12 cellular contexts compared by ENCODE assay signal in the genomic region with DNA sequence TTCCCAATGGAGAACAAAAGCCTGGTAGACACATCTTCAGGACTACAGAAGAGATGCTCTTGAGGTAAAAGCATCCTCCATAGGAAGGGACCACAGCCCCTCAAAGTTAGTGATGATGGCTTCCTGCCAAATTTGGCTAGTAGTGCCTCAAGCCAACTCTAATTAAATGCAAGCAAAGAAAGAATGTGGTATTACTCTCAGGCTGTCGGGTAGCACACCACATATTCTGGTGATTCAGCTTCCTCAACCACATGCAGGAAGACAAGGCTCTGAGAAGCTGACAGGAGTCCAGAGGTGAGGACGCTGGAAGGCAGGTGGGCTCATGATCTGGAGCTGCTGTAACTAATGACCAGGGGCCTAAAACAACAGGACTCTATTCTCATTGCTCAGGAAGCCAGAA. TPM values are rescaled to one million over a fixed set of nuclear protein-coding genes. Genes with fewer than 3 reads are reported as not detected.
DNase-seq lines count a peak whose midpoint lies in the region; ATAC-seq and TF ChIP-seq lines count a peak whose summit lies in the region.
"Had no signal": no experiment of that assay in that cellular context is flagged by ENCODE, and none has a peak within 500 bp of the region (broad histone marks: within the 10 kb centered on the region; RNA-seq: fewer than 3 reads in every experiment).

No MANE protein-coding gene starts in this region.

- H3K27ac ChIP-seq in osteoblast (ENCODE audit: low read depth, low read length) (peak overlapping the region; percentile 85), SJCRH30 (no peak overlapping the region)
- H3K27ac ChIP-seq: WERI-Rb-1 had no signal

- TF ChIP-seq CTCF in brain (conservative IDR thresholded peaks at IDR 0.05) (no peak), osteoblast (IDR thresholded peaks at IDR 0.05; ENCODE audit: extremely low read depth, low read depth, low read length) (no peak)

- H4K20me1 ChIP-seq in osteoblast (ENCODE audit: insufficient read depth, low read length) = peaks cover 4% of the 10 kb centered on the region

- no peaks in the 10 kb centered on the region for H3K79me2 ChIP-seq in osteoblast (ENCODE audit: insufficient read depth, low read length)

- no peak for ATAC-seq in GM18520 (IDR thresholded peaks at IDR 0.05; ENCODE audit: unreplicated experiment)

- peaks cover 50% of the 10 kb centered on the region for H3K4me1 Mint-ChIP-seq in brain

- no peak overlapping the region for H3K4me3 Mint-ChIP-seq in brain
- H3K4me3 Mint-ChIP-seq: activated naive CD8-positive, alpha-beta T cell; dendritic cell treated with granulocyte-macrophage colony-stimulating factor and Interleukin-4, amounts not matched to agents 40 ng/mL and 50 ng/mL, for 4 days had no signal

- H3K27me3 ChIP-seq in osteoblast (ENCODE audit: insufficient read depth, low read length) = peaks cover 20% of the 10 kb centered on the region
- H3K27me3 ChIP-seq in SJCRH30 = no peaks in the 10 kb centered on the region; the same call in 1 of the 2 replicates

- peak overlapping the region; percentile 84 for H3K4me2 ChIP-seq in osteoblast (ENCODE audit: insufficient read depth, low read length)

- H3K27me3 Mint-ChIP-seq in brain = no peaks in the 10 kb centered on the region

- peaks cover 0 to 5% (median 0%) of the 10 kb centered on the region in 5 experiments for H3K9me3 Mint-ChIP-seq in brain
- H3K9me3 Mint-ChIP-seq: dendritic cell treated with granulocyte-macrophage colony-stimulating factor and Interleukin-4, amounts not matched to agents 40 ng/mL and 50 ng/mL, for 4 days had no signal

- in situ Hi-C loops in KBM-7 (cut with MboI; ENCODE audit: low pct_unique_long_range_greater_than_20kb, low sequenced_read_pairs) = no loop called here

- DNase-seq in AG20443 (ENCODE audit: low spot score) (peak; percentile 34), HT1080 (ENCODE audit: low read depth) (peak; percentile 61), osteoblast (ENCODE audit: insufficient read length, low spot score, missing footprints) (no peak), KBM-7 (no peak), AML-193 (lab: John Stamatoyannopoulos, UW) (no peak), SJCRH30 (no peak)
- DNase-seq: NCI-H1930, WERI-Rb-1 had no signal

- no peaks in the 10 kb centered on the region for H3K9me3 ChIP-seq in osteoblast (ENCODE audit: low read depth, low read length)
- H3K9me3 ChIP-seq in SJCRH30 (replicated peaks) = no peaks in the 10 kb centered on the region

- peak overlapping the region; percentile 56 for H3K4me3 ChIP-seq in osteoblast (ENCODE audit: insufficient read depth, low read length)
- no peak overlapping the region for H3K4me3 ChIP-seq in SJCRH30

- H3K4me1 ChIP-seq in osteoblast (ENCODE audit: insufficient read depth, low read length) = peaks cover 36% of the 10 kb centered on the region
- no peaks in the 10 kb centered on the region for H3K4me1 ChIP-seq in SJCRH30

- H3K36me3 Mint-ChIP-seq in brain = no peaks in the 10 kb centered on the region
- H3K36me3 Mint-ChIP-seq: activated naive CD8-positive, alpha-beta T cell had no signal

- no peak overlapping the region for H2AFZ ChIP-seq in osteoblast (ENCODE audit: low read length)

- H3K27ac Mint-ChIP-seq in brain = peak overlapping the region in 4 of 5 experiments; percentile 74 to 95 (median 93)
- H3K27ac Mint-ChIP-seq: activated naive CD8-positive, alpha-beta T cell; dendritic cell treated with granulocyte-macrophage colony-stimulating factor and Interleukin-4, amounts not matched to agents 40 ng/mL and 50 ng/mL, for 4 days had no signal

- H3K36me3 ChIP-seq in osteoblast (ENCODE audit: insufficient read depth, low read length) = no peaks in the 10 kb centered on the region
- H3K36me3 ChIP-seq in SJCRH30 = no peaks in the 10 kb centered on the region
- H3K36me3 ChIP-seq: WERI-Rb-1 had no signal

RNA-seq across cellular contexts. Expression of gene S1PR3, which starts 37.2 kb away (rescaled TPM):
- 0.05 TPM in 1 of 2 replicates, not detected in the other for total RNA-seq in HT1080 (2014; rRNA removed; shearing (Covaris generic))
- 0.38 and 0.72 TPM in 2 replicates for polyA plus RNA-seq in HT1080 (2015; cell fraction: cytosol; rRNA removed)
- polyA plus RNA-seq in HT1080 (2015; cell fraction: nucleus; rRNA removed) = 0.23 and 0.51 TPM in 2 replicates
- 7.4 TPM for polyA plus RNA-seq in brain (ENCODE audit: insufficient read depth, low read depth, low replicate concordance)
- total RNA-seq in osteoblast = 2.7 and 3.3 TPM in 2 replicates
- not detected in 2 replicates for total RNA-seq in SJCRH30 (2014; rRNA removed; shearing (Covaris generic))

Comparison
In these comparisons a context has a peak if more than half of its experiments do, and no peak if none do; other contexts are left out.
1. DNase-seq: peak in AG20443 (single experiment) and HT1080 (single experiment); none in osteoblast (single experiment), KBM-7 (single experiment), AML-193 (0 of 2) and SJCRH30 (0 of 2).